1 cellular context compared by ENCODE assay signal in the genomic region with DNA sequence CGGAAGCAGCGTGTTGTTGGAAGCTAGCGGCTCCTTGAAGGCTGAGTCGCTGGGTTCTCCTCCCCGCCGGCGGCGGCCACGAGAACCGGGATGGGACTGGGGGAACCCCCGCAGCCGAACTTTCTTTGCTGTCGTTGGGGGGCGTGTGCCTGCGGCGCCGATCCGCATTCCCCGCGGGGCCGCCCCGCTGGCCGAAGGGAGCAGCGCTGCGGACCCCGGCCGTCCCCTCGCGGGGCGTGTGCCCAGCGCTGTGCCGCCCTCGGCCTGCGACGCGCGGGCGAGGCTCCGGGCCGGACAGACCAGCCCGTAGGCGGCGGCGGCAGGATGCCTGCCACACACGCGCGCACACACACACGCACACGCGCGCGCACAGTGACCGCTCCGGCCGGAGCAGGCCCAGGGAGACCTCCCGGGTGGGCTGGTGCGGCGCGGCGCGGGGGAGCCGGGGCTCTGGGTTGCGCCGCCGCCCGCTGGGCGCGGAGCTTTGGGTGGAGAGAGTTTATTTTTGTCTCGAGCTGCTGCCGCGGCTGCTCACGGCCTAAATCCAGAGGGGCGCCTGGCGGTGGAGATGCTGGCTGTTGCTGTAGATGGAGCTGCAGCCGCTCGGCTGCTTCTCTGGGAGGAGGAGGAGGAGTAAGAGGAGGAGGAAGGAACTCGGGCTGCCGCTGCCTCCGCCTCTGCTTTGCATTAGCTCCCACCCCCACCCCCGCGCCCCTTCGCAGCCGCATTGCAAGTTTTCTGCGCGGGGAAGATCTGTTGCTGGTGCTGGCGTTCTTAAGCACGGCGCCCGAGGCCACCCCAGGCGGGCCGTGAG.
TF ChIP-seq lines count a peak whose summit lies in the region.

A gene with protein sequence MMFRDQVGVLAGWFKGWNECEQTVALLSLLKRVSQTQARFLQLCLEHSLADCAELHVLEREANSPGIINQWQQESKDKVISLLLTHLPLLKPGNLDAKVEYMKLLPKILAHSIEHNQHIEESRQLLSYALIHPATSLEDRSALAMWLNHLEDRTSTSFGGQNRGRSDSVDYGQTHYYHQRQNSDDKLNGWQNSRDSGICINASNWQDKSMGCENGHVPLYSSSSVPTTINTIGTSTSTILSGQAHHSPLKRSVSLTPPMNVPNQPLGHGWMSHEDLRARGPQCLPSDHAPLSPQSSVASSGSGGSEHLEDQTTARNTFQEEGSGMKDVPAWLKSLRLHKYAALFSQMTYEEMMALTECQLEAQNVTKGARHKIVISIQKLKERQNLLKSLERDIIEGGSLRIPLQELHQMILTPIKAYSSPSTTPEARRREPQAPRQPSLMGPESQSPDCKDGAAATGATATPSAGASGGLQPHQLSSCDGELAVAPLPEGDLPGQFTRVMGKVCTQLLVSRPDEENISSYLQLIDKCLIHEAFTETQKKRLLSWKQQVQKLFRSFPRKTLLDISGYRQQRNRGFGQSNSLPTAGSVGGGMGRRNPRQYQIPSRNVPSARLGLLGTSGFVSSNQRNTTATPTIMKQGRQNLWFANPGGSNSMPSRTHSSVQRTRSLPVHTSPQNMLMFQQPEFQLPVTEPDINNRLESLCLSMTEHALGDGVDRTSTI (plus strand): TSS at position 719 of the 814 bp plus-strand sequence. CDS start 789 bp downstream, outside the sequence.

TF ChIP-seq in HepG2, 621 proteins besides CTCF, POLR2A, EP300 and RAD21 (continued from another document and continues in another):
- TF ChIP-seq, protein P1, sequence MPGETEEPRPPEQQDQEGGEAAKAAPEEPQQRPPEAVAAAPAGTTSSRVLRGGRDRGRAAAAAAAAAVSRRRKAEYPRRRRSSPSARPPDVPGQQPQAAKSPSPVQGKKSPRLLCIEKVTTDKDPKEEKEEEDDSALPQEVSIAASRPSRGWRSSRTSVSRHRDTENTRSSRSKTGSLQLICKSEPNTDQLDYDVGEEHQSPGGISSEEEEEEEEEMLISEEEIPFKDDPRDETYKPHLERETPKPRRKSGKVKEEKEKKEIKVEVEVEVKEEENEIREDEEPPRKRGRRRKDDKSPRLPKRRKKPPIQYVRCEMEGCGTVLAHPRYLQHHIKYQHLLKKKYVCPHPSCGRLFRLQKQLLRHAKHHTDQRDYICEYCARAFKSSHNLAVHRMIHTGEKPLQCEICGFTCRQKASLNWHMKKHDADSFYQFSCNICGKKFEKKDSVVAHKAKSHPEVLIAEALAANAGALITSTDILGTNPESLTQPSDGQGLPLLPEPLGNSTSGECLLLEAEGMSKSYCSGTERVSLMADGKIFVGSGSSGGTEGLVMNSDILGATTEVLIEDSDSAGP (CRISPR knock-in tag; IDR thresholded peaks at IDR 0.05; ENCODE audit: borderline replicate concordance): 0 out of 2 replicates have a peak, but pooled peaks have one; percentile 1
- TF ChIP-seq CREM (IDR thresholded peaks at IDR 0.05): no peak
- no peak for TF ChIP-seq CREM (CRISPR knock-in tag; IDR thresholded peaks at IDR 0.05)
- TF ChIP-seq KLF16 (CRISPR knock-in tag; IDR thresholded peaks at IDR 0.05): no peak
- no peak for TF ChIP-seq ZNF788 (CRISPR knock-in tag; IDR thresholded peaks at IDR 0.05; ENCODE audit: borderline replicate concordance)
- no peak for TF ChIP-seq ZNF296 (CRISPR knock-in tag; conservative IDR thresholded peaks at IDR 0.05)
- TF ChIP-seq RARA (CRISPR knock-in tag; IDR thresholded peaks at IDR 0.05): peak; percentile 20; the same call in 1 of the 2 replicates
- 0 out of 2 replicates have a peak, but pooled peaks have one; percentile 14 for TF ChIP-seq SIN3A (IDR thresholded peaks at IDR 0.05; ENCODE audit: borderline replicate concordance, low read depth, low read length)
- TF ChIP-seq ZNF12 (CRISPR knock-in tag; IDR thresholded peaks at IDR 0.05): no peak
- TF ChIP-seq YEATS4 (CRISPR knock-in tag; IDR thresholded peaks at IDR 0.05; ENCODE audit: borderline replicate concordance): no peak; the same call in 1 of the 2 replicates
- TF ChIP-seq, protein P2, sequence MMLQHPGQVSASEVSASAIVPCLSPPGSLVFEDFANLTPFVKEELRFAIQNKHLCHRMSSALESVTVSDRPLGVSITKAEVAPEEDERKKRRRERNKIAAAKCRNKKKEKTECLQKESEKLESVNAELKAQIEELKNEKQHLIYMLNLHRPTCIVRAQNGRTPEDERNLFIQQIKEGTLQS (CRISPR knock-in tag; IDR thresholded peaks at IDR 0.05): no peak
- TF ChIP-seq GATAD2A (CRISPR knock-in tag; IDR thresholded peaks at IDR 0.05): no peak
- TF ChIP-seq, protein P3, sequence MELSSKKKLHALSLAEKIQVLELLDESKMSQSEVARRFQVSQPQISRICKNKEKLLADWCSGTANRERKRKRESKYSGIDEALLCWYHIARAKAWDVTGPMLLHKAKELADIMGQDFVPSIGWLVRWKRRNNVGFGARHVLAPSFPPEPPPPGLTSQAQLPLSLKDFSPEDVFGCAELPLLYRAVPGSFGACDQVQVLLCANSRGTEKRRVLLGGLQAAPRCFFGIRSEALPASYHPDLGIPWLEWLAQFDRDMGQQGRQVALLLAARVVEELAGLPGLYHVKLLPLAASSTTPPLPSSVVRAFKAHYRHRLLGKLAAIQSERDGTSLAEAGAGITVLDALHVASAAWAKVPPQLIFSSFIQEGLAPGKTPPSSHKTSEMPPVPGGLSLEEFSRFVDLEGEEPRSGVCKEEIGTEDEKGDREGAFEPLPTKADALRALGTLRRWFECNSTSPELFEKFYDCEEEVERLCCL (CRISPR knock-in tag; IDR thresholded peaks at IDR 0.05; ENCODE audit: borderline replicate concordance): no peak
- no peak for TF ChIP-seq DPF2 (CRISPR knock-in tag; IDR thresholded peaks at IDR 0.05; ENCODE audit: borderline replicate concordance, low read depth)
- TF ChIP-seq PHF21A (CRISPR knock-in tag; IDR thresholded peaks at IDR 0.05): no peak
- no peak for TF ChIP-seq LCORL (IDR thresholded peaks at IDR 0.05)
- no peak for TF ChIP-seq LCORL (CRISPR knock-in tag; IDR thresholded peaks at IDR 0.05)
- TF ChIP-seq ZBTB3 (CRISPR knock-in tag; IDR thresholded peaks at IDR 0.05; ENCODE audit: borderline replicate concordance, low read depth): no peak
- peak; percentile 22; the same call in 1 of the 2 replicates for TF ChIP-seq TOPORS (CRISPR knock-in tag; IDR thresholded peaks at IDR 0.05)
- TF ChIP-seq, protein P4, sequence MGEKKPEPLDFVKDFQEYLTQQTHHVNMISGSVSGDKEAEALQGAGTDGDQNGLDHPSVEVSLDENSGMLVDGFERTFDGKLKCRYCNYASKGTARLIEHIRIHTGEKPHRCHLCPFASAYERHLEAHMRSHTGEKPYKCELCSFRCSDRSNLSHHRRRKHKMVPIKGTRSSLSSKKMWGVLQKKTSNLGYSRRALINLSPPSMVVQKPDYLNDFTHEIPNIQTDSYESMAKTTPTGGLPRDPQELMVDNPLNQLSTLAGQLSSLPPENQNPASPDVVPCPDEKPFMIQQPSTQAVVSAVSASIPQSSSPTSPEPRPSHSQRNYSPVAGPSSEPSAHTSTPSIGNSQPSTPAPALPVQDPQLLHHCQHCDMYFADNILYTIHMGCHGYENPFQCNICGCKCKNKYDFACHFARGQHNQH (CRISPR knock-in tag; IDR thresholded peaks at IDR 0.05): 0 out of 2 replicates have a peak, but pooled peaks have one; percentile 25
- no peak for TF ChIP-seq ZNF431 (CRISPR knock-in tag; IDR thresholded peaks at IDR 0.05; ENCODE audit: borderline replicate concordance, low read depth)
- no peak for TF ChIP-seq ZNF883 (CRISPR knock-in tag; IDR thresholded peaks at IDR 0.05; ENCODE audit: not compliant biosample characterization)
- TF ChIP-seq ZNF674 (CRISPR knock-in tag; IDR thresholded peaks at IDR 0.05; ENCODE audit: low read depth): no peak
- TF ChIP-seq ZNF557 (CRISPR knock-in tag; IDR thresholded peaks at IDR 0.05): no peak
- peak; percentile 38 for TF ChIP-seq HNRNPLL (IDR thresholded peaks at IDR 0.05; ENCODE audit: low read depth, low read length, poor library complexity, severe bottlenecking)
- 0 out of 2 replicates have a peak, but pooled peaks have one; percentile 18 for TF ChIP-seq TGIF2 (CRISPR knock-in tag; IDR thresholded peaks at IDR 0.05)
- TF ChIP-seq GLI4 (CRISPR knock-in tag; IDR thresholded peaks at IDR 0.05; ENCODE audit: borderline replicate concordance): no peak
- TF ChIP-seq, protein P5, sequence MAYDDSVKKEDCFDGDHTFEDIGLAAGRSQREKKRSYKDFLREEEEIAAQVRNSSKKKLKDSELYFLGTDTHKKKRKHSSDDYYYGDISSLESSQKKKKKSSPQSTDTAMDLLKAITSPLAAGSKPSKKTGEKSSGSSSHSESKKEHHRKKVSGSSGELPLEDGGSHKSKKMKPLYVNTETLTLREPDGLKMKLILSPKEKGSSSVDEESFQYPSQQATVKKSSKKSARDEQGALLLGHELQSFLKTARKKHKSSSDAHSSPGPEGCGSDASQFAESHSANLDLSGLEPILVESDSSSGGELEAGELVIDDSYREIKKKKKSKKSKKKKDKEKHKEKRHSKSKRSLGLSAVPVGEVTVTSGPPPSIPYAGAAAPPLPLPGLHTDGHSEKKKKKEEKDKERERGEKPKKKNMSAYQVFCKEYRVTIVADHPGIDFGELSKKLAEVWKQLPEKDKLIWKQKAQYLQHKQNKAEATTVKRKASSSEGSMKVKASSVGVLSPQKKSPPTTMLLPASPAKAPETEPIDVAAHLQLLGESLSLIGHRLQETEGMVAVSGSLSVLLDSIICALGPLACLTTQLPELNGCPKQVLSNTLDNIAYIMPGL (CRISPR knock-in tag; IDR thresholded peaks at IDR 0.05; ENCODE audit: borderline replicate concordance in 1 of 2, low read depth in 1 of 2): peak in 1 of 2 experiments; percentile 58; a peak in 1 of 4 replicates
- TF ChIP-seq, protein P6, sequence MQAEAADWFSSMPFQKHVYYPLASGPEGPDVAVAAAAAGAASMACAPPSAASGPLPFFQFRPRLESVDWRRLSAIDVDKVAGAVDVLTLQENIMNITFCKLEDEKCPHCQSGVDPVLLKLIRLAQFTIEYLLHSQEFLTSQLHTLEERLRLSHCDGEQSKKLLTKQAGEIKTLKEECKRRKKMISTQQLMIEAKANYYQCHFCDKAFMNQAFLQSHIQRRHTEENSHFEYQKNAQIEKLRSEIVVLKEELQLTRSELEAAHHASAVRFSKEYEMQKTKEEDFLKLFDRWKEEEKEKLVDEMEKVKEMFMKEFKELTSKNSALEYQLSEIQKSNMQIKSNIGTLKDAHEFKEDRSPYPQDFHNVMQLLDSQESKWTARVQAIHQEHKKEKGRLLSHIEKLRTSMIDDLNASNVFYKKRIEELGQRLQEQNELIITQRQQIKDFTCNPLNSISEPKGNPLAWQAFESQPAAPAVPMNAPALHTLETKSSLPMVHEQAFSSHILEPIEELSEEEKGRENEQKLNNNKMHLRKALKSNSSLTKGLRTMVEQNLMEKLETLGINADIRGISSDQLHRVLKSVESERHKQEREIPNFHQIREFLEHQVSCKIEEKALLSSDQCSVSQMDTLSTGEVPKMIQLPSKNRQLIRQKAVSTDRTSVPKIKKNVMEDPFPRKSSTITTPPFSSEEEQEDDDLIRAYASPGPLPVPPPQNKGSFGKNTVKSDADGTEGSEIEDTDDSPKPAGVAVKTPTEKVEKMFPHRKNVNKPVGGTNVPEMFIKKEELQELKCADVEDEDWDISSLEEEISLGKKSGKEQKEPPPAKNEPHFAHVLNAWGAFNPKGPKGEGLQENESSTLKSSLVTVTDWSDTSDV (CRISPR knock-in tag; IDR thresholded peaks at IDR 0.05): no peak
- TF ChIP-seq, protein P7, sequence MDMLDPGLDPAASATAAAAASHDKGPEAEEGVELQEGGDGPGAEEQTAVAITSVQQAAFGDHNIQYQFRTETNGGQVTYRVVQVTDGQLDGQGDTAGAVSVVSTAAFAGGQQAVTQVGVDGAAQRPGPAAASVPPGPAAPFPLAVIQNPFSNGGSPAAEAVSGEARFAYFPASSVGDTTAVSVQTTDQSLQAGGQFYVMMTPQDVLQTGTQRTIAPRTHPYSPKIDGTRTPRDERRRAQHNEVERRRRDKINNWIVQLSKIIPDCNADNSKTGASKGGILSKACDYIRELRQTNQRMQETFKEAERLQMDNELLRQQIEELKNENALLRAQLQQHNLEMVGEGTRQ (IDR thresholded peaks at IDR 0.05; ENCODE audit: low read depth, low read length): no peak
- TF ChIP-seq, protein P7 (CRISPR knock-in tag; IDR thresholded peaks at IDR 0.05; ENCODE audit: borderline replicate concordance): no peak
- peak; percentile 46; the same call in 1 of the 2 replicates for TF ChIP-seq PHF8 (CRISPR knock-in tag; IDR thresholded peaks at IDR 0.05)
- no peak for TF ChIP-seq KLF15 (CRISPR knock-in tag; IDR thresholded peaks at IDR 0.05; ENCODE audit: borderline replicate concordance)
